ENCODE assay signal across 1 cellular context in genomic region chr4:173252024-173252935, GRCh38.
TF ChIP-seq lines count a peak whose summit lies in the region.

No MANE protein-coding gene starts in this region.

TF ChIP-seq in GM12878, 131 proteins besides CTCF, POLR2A, EP300 and RAD21 (continued from another document and continues in another):
- TF ChIP-seq BCLAF1 (IDR thresholded peaks at IDR 0.05), result no peak
- no peak for TF ChIP-seq ZBTB40 (IDR thresholded peaks at IDR 0.05; ENCODE audit: borderline replicate concordance)
- TF ChIP-seq JUND (IDR thresholded peaks at IDR 0.05; ENCODE audit: low read depth, low read length), result no peak
- TF ChIP-seq ZNF207 (IDR thresholded peaks at IDR 0.05; ENCODE audit: borderline replicate concordance), result no peak
- no peak for TF ChIP-seq SUZ12 (IDR thresholded peaks at IDR 0.05; ENCODE audit: unreplicated experiment)
- no peak for TF ChIP-seq ZNF24 (IDR thresholded peaks at IDR 0.05)
- TF ChIP-seq PRDM15 (CRISPR knock-in tag; IDR thresholded peaks at IDR 0.05), result no peak
- no peak for TF ChIP-seq CEBPZ (IDR thresholded peaks at IDR 0.05; ENCODE audit: low read depth, low read length)
- TF ChIP-seq STAT1 (conservative IDR thresholded peaks at IDR 0.05), result no peak
- TF ChIP-seq RB1 (IDR thresholded peaks at IDR 0.05; ENCODE audit: borderline replicate concordance), result no peak
- no peak for TF ChIP-seq KDM1A (IDR thresholded peaks at IDR 0.05; ENCODE audit: borderline replicate concordance)
- TF ChIP-seq SRF (IDR thresholded peaks at IDR 0.05; ENCODE audit: low read depth in 2 of 2, low read length in 2 of 2), result no peak
- 0 out of 2 replicates have a peak, but pooled peaks have one; percentile 7 for TF ChIP-seq MEF2A (IDR thresholded peaks at IDR 0.05; ENCODE audit: insufficient read depth, low read depth, low read length)
- no peak for TF ChIP-seq CUX1 (IDR thresholded peaks at IDR 0.05; ENCODE audit: insufficient replicate concordance, low read depth, low read length)
- peak; percentile 90 for TF ChIP-seq CBFB (IDR thresholded peaks at IDR 0.05; ENCODE audit: low read depth)
- peak; percentile 80 for TF ChIP-seq JUNB (IDR thresholded peaks at IDR 0.05)
- TF ChIP-seq SREBF1 (IDR thresholded peaks at IDR 0.05; ENCODE audit: low read length), result no peak
- TF ChIP-seq MYC (IDR thresholded peaks at IDR 0.05; ENCODE audit: insufficient read depth, insufficient read length, insufficient replicate concordance, low read length, severe bottlenecking), result no peak
- TF ChIP-seq NFIC (IDR thresholded peaks at IDR 0.05; ENCODE audit: low read depth, low read length), result peak; percentile 81; the same call in 1 of the 2 replicates
- no peak for TF ChIP-seq NFXL1 (IDR thresholded peaks at IDR 0.05; ENCODE audit: borderline replicate concordance)
- no peak for TF ChIP-seq IKZF2 (IDR thresholded peaks at IDR 0.05)
- peak; percentile 82 for TF ChIP-seq REST (IDR thresholded peaks at IDR 0.05; ENCODE audit: low read depth, low read length)
- no peak for TF ChIP-seq ESRRA (IDR thresholded peaks at IDR 0.05; ENCODE audit: low read length)
- no peak for TF ChIP-seq FOXK2 (IDR thresholded peaks at IDR 0.05)
- no peak for TF ChIP-seq NFYA (IDR thresholded peaks at IDR 0.05; ENCODE audit: borderline replicate concordance, low read depth, low read length)
- no peak for TF ChIP-seq MTA2 (IDR thresholded peaks at IDR 0.05; ENCODE audit: low read depth)
